8 cellular contexts compared by ENCODE assay signal in the genomic region with DNA sequence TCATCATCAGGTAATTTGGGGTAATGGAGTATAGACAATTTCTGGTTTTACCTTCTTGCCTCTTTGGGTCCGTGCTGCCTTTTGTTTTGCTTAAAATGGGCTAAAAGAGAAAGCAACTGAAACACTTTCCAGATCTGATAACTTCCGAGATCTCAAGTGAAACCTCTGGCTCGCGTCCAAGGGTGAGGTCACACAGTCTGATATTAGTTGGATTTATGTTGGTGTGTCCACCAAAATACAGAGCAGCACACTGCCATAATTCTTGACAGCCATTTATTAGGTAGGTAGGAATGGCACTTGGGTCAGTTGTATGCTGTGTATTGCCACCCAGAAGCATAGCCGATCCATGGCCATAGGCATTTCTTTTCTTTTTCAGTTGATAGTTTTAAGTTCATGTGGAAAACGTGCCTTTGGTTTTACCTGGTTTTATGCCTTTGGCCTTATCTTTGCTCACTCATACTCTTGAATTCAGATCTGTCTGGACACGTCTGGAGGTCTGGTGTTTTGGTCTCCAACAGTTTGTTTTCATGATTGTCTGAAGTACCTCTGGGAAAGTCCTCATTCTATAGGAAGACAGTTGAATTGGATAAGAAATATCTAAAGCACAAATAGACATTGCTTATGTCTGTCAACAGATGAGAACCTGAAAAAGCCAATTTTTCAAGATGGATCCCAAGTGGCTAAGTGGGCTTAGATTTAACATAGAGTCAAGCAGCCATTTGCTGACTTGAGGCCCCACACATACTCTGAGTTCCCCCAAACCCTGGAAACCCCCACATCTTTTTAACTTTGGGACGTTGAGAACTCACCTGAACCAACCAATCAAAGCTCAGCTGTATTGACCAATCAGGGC.
DNase-seq lines count a peak whose midpoint lies in the region; ATAC-seq, FAIRE-seq and TF ChIP-seq lines count a peak whose summit lies in the region.

No MANE protein-coding gene starts in this region.

- POLR2A ChIA-PET in HepG2 (lab: Yijun Ruan, JAX) = no interaction called here

- H3K27me3 ChIP-seq in right lobe of liver (no peaks in the 10 kb centered on the region), HepG2 (ENCODE audit: control insufficient read depth in 1 of 2, insufficient read depth in 2 of 2, low read length in 2 of 2) (no peaks in the 10 kb centered on the region)

- no peaks in the 10 kb centered on the region for H3K36me3 Mint-ChIP-seq in immature natural killer cell

- CTCF ChIA-PET in HepG2 (lab: Yijun Ruan, JAX; ENCODE audit: low intra/inter-chr PET ratio, low total read pairs) = no interaction called here

- WGBS in right lobe of liver (ENCODE audit: insufficient coverage, low coverage, low lambda C conversion rate, missing lambda C conversion rate) = 16% methylated on average over 7 of the region's 8 CpGs
- 13% methylated on average over 8 of the region's 8 CpGs for whole genome bisulfite sequencing in HepG2 (ENCODE audit: low lambda C conversion rate)

- H3K9me3 ChIP-seq in right lobe of liver = no peaks in the 10 kb centered on the region
- H3K9me3 ChIP-seq in HepG2 (ENCODE audit: low read length) = no peaks in the 10 kb centered on the region

- H2AFZ ChIP-seq in HepG2 (ENCODE audit: low read length) = no peak overlapping the region

- H3K27ac Mint-ChIP-seq in immature natural killer cell = no peak overlapping the region
- peak overlapping the region in 1 of 2 donors; percentile 6 for H3K27ac Mint-ChIP-seq in stimulated activated naive CD8-positive, alpha-beta T cell treated with anti-CD3 and anti-CD28 coated beads, Interleukin-15, amount 100 ng/mL, for 72 hours

- H3K4me1 ChIP-seq in right lobe of liver (no peaks in the 10 kb centered on the region), HepG2 (ENCODE audit: insufficient read depth, low read length) (no peaks in the 10 kb centered on the region)

- TF ChIP-seq EP300 in HepG2 (IDR thresholded peaks at IDR 0.05; ENCODE audit: low read depth in 2 of 2, low read length in 2 of 2) = no peak
- no peak for TF ChIP-seq EP300 in HepG2 (CRISPR knock-in tag; IDR thresholded peaks at IDR 0.05; ENCODE audit: borderline replicate concordance)

- no peaks in the 10 kb centered on the region for H3K9me3 Mint-ChIP-seq in immature natural killer cell
- H3K9me3 Mint-ChIP-seq in stimulated activated naive CD8-positive, alpha-beta T cell treated with anti-CD3 and anti-CD28 coated beads, Interleukin-15, amount 100 ng/mL, for 72 hours = no peaks in the 10 kb centered on the region

- peak in 2 of 3 donors; percentile 53 to 72 for DNase-seq in right lobe of liver
- DNase-seq in HepG2 (ENCODE audit: low spot score) = no peak
- peak; percentile 26 for DNase-seq in activated T-cell treated with anti-CD3 and anti-CD28 coated beads for 48 hours (ENCODE audit: low read depth)
- peak in 2 of 3 donors; percentile 6 to 22 for DNase-seq in immature natural killer cell
- peak; percentile 18 to 41 for DNase-seq in stimulated activated naive CD8-positive, alpha-beta T cell treated with anti-CD3 and anti-CD28 coated beads, Interleukin-15, amount 100 ng/mL, for 72 hours
- DNase-seq in KG1 (lab: John Stamatoyannopoulos, UW) = no peak
- DNase-seq in GM19240 (ENCODE audit: insufficient read length, low spot score) = no peak

- peaks cover 1 to 18% of the 10 kb centered on the region in 2 donors for H3K4me1 Mint-ChIP-seq in immature natural killer cell
- peaks cover 24% of the 10 kb centered on the region for H3K4me1 Mint-ChIP-seq in stimulated activated naive CD8-positive, alpha-beta T cell treated with anti-CD3 and anti-CD28 coated beads, Interleukin-15, amount 100 ng/mL, for 72 hours

- no peak overlapping the region for H3K4me2 ChIP-seq in HepG2 (ENCODE audit: low read depth, low read length)

- TF ChIP-seq CTCF in right lobe of liver (IDR thresholded peaks at IDR 0.05) = no peak
- no peak for TF ChIP-seq CTCF in HepG2 (CRISPR knock-in tag; IDR thresholded peaks at IDR 0.05)

- intact Hi-C loops in right lobe of liver (cut with DNase I) (no loop called here), HepG2 (cut with micrococcal nuclease; ENCODE audit: unreplicated experiment) (no loop called here)

- no peaks in the 10 kb centered on the region for H3K36me3 ChIP-seq in right lobe of liver
- no peaks in the 10 kb centered on the region for H3K36me3 ChIP-seq in HepG2 (replicated peaks in 1 of 2; ENCODE audit: control insufficient read depth in 1 of 2, insufficient read depth in 2 of 2, low read length in 2 of 2)

- H3K4me3 ChIP-seq in right lobe of liver (no peak overlapping the region), HepG2 (replicated peaks in 1 of 3; ENCODE audit: insufficient read depth in 1 of 3, low read depth in 2 of 3, low read length in 3 of 3) (no peak overlapping the region)

- no peaks in the 10 kb centered on the region for H4K20me1 ChIP-seq in HepG2 (ENCODE audit: insufficient read depth, low read length)

- no peak for TF ChIP-seq RAD21 in HepG2 (CRISPR knock-in tag; IDR thresholded peaks at IDR 0.05)

- BruUV-seq in HepG2 (replicated peaks; lab: Mats Ljungman, UMichigan) = no TSS peak

- H3K9ac ChIP-seq in HepG2 (ENCODE audit: insufficient read depth, low read depth, low read length) = no peak overlapping the region

- H3K4me3 Mint-ChIP-seq in immature natural killer cell = peak overlapping the region in 4 of 5 donors; percentile 20 to 63 (median 22)
- peak overlapping the region in 1 of 2 donors; percentile 33 for H3K4me3 Mint-ChIP-seq in stimulated activated naive CD8-positive, alpha-beta T cell treated with anti-CD3 and anti-CD28 coated beads, Interleukin-15, amount 100 ng/mL, for 72 hours

- H3K79me2 ChIP-seq in HepG2 (ENCODE audit: insufficient read depth, low read length) = no peaks in the 10 kb centered on the region

- H3K27ac ChIP-seq in right lobe of liver (no peak overlapping the region), HepG2 (ENCODE audit: extremely low read length, insufficient read depth, low read length) (no peak overlapping the region)

- in situ Hi-C loops in HepG2 (cut with HindIII; ENCODE audit: extremely low pct_ligation_motif_present, low pct_unique_long_range_greater_than_20kb) = no loop called here

- peaks cover 1 to 4% (median 2%) of the 10 kb centered on the region in 3 donors for H3K27me3 Mint-ChIP-seq in immature natural killer cell (ENCODE audit: low read depth in 3 of 3)
- no peaks in the 10 kb centered on the region for H3K27me3 Mint-ChIP-seq in stimulated activated naive CD8-positive, alpha-beta T cell treated with anti-CD3 and anti-CD28 coated beads, Interleukin-15, amount 100 ng/mL, for 72 hours

- no peak for FAIRE-seq in HepG2 (lab: Jason Lieb, UNC)

- ATAC-seq in right lobe of liver (peak in 3 of 4 donors; percentile 23 to 55 (median 24)), HepG2 (no peak), HG03025 (IDR thresholded peaks at IDR 0.05; ENCODE audit: low FRiP score, unreplicated experiment) (no peak)
- no peak for ATAC-seq in stimulated activated naive CD8-positive, alpha-beta T cell treated with anti-CD3 and anti-CD28 coated beads, Interleukin-15, amount 100 ng/mL, for 72 hours

- TF ChIP-seq POLR2A in right lobe of liver (IDR thresholded peaks at IDR 0.05) (no peak), HepG2 (IDR thresholded peaks at IDR 0.05; ENCODE audit: insufficient read depth in 1 of 2, low read depth in 2 of 2, low read length in 2 of 2) (no peak)

TF ChIP-seq in HepG2, 621 proteins besides CTCF, POLR2A, EP300 and RAD21:
- no peak for TF ChIP-seq ARID2 (CRISPR knock-in tag; IDR thresholded peaks at IDR 0.05; ENCODE audit: borderline replicate concordance)
- no peak for TF ChIP-seq SPEN (CRISPR knock-in tag; IDR thresholded peaks at IDR 0.05; ENCODE audit: low read depth)
- no peak for TF ChIP-seq ELF1 (CRISPR knock-in tag; IDR thresholded peaks at IDR 0.05)
- no peak for TF ChIP-seq MEF2D (CRISPR knock-in tag; IDR thresholded peaks at IDR 0.05)
- no peak for TF ChIP-seq ZNF558 (CRISPR knock-in tag; IDR thresholded peaks at IDR 0.05; ENCODE audit: borderline replicate concordance)
- TF ChIP-seq ZNF816 (CRISPR knock-in tag; IDR thresholded peaks at IDR 0.05; ENCODE audit: borderline replicate concordance) = no peak
- no peak for TF ChIP-seq CEBPG (CRISPR knock-in tag; IDR thresholded peaks at IDR 0.05)
- TF ChIP-seq ZNF616 (CRISPR knock-in tag; IDR thresholded peaks at IDR 0.05; ENCODE audit: low read depth) = no peak
- no peak for TF ChIP-seq CBX5 (CRISPR knock-in tag; IDR thresholded peaks at IDR 0.05; ENCODE audit: borderline replicate concordance)
- TF ChIP-seq, protein P1, sequence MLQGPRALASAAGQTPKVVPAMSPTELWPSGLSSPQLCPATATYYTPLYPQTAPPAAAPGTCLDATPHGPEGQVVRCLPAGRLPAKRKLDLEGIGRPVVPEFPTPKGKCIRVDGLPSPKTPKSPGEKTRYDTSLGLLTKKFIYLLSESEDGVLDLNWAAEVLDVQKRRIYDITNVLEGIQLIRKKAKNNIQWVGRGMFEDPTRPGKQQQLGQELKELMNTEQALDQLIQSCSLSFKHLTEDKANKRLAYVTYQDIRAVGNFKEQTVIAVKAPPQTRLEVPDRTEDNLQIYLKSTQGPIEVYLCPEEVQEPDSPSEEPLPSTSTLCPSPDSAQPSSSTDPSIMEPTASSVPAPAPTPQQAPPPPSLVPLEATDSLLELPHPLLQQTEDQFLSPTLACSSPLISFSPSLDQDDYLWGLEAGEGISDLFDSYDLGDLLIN (CRISPR knock-in tag; IDR thresholded peaks at IDR 0.05; ENCODE audit: borderline replicate concordance) = no peak
- TF ChIP-seq SNAPC2 (CRISPR knock-in tag; IDR thresholded peaks at IDR 0.05) = no peak
- no peak for TF ChIP-seq ATRX (CRISPR knock-in tag; IDR thresholded peaks at IDR 0.05; ENCODE audit: borderline replicate concordance)
- TF ChIP-seq, protein P2, sequence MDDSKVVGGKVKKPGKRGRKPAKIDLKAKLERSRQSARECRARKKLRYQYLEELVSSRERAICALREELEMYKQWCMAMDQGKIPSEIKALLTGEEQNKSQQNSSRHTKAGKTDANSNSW (CRISPR knock-in tag; IDR thresholded peaks at IDR 0.05; ENCODE audit: borderline replicate concordance) = no peak
- no peak for TF ChIP-seq ZNF33A (CRISPR knock-in tag; IDR thresholded peaks at IDR 0.05; ENCODE audit: borderline replicate concordance)
- no peak for TF ChIP-seq ZNF292 (CRISPR knock-in tag; IDR thresholded peaks at IDR 0.05; ENCODE audit: borderline replicate concordance, low read depth)
- no peak for TF ChIP-seq SOX13 (IDR thresholded peaks at IDR 0.05)
- TF ChIP-seq SOX13 (CRISPR knock-in tag; conservative IDR thresholded peaks at IDR 0.05 in 1 of 2, IDR thresholded peaks at IDR 0.05 in 1 of 2) = no peak

Comparison
In these comparisons a context has a peak if more than half of its experiments do, and no peak if none do; other contexts are left out.
1. ATAC-seq: peak in right lobe of liver (3 of 4); none in HepG2 (single experiment), stimulated activated naive CD8-positive, alpha-beta T cell treated with anti-CD3 and anti-CD28 coated beads, Interleukin-15, amount 100 ng/mL, for 72 hours (single experiment) and HG03025 (single experiment).
2. DNase-seq: peak in right lobe of liver (2 of 3), activated T-cell treated with anti-CD3 and anti-CD28 coated beads for 48 hours (single experiment), immature natural killer cell (2 of 3) and stimulated activated naive CD8-positive, alpha-beta T cell treated with anti-CD3 and anti-CD28 coated beads, Interleukin-15, amount 100 ng/mL, for 72 hours (2 of 2); none in HepG2 (single experiment), KG1 (single experiment) and GM19240 (single experiment).